16 cellular contexts compared by ENCODE assay signal in genomic region chr11:69893631-69894030, GRCh38.
DNase-seq lines count a peak whose midpoint lies in the region; ATAC-seq, FAIRE-seq and TF ChIP-seq lines count a peak whose summit lies in the region.
"Had no signal": no experiment of that assay in that cellular context is flagged by ENCODE, and none has a peak within 500 bp of the region (broad histone marks: within the 10 kb centered on the region; RNA-seq: fewer than 3 reads in every experiment).

No MANE protein-coding gene starts in this region.

- H3K4me2 ChIP-seq in parathyroid adenoma (ENCODE audit: low read length), result no peak overlapping the region
- H3K4me2 ChIP-seq: A549, GM23338 had no signal

- H3K27ac ChIP-seq in RWPE2 (ENCODE audit: poor library complexity, severe bottlenecking), result no peak overlapping the region
- no peak overlapping the region for H3K27ac ChIP-seq in parathyroid adenoma
- H3K27ac ChIP-seq in upper lobe of right lung, result no peak overlapping the region
- H3K27ac ChIP-seq: A549 had no signal

- H3K9me3 ChIP-seq in RWPE2 (ENCODE audit: severe bottlenecking) (no peaks in the 10 kb centered on the region), parathyroid adenoma (ENCODE audit: control insufficient read depth, low read length) (no peaks in the 10 kb centered on the region), upper lobe of right lung (no peaks in the 10 kb centered on the region)

- intact Hi-C loops in upper lobe of right lung (cut with DNase I), result no loop called here

- no peaks in the 10 kb centered on the region for H3K4me1 ChIP-seq in RWPE2 (ENCODE audit: insufficient read depth, poor library complexity, severe bottlenecking)
- peaks cover 7% of the 10 kb centered on the region for H3K4me1 ChIP-seq in parathyroid adenoma
- H3K4me1 ChIP-seq in upper lobe of right lung, result peaks cover 7% of the 10 kb centered on the region
- H3K4me1 ChIP-seq: A549 had no signal

- H3K27me3 ChIP-seq in RWPE2 (ENCODE audit: insufficient read depth, poor library complexity, severe bottlenecking), result no peaks in the 10 kb centered on the region
- no peaks in the 10 kb centered on the region for H3K27me3 ChIP-seq in parathyroid adenoma (ENCODE audit: control insufficient read depth, insufficient read depth, low read length)
- peaks cover 32% of the 10 kb centered on the region for H3K27me3 ChIP-seq in upper lobe of right lung

- TF ChIP-seq CTCF in RWPE2 (IDR thresholded peaks at IDR 0.05; ENCODE audit: poor library complexity, severe bottlenecking), result no peak
- no peak for TF ChIP-seq CTCF in glutamatergic neuron (IDR thresholded peaks at IDR 0.05; ENCODE audit: partially characterized antibody, unreplicated experiment)
- no peak for TF ChIP-seq CTCF in parathyroid adenoma (IDR thresholded peaks at IDR 0.05)
- no peak for TF ChIP-seq CTCF in upper lobe of right lung (IDR thresholded peaks at IDR 0.05)
- TF ChIP-seq CTCF in D721Med (IDR thresholded peaks at IDR 0.05; ENCODE audit: insufficient read depth, missing control alignments), result no peak

- H3K4me1 Mint-ChIP-seq in glutamatergic neuron (ENCODE audit: low read depth, unreplicated experiment), result peaks cover 36% of the 10 kb centered on the region
- H3K4me1 Mint-ChIP-seq: IgD-negative memory B cell had no signal

- peaks cover 11% of the 10 kb centered on the region for H3K36me3 Mint-ChIP-seq in glutamatergic neuron (ENCODE audit: unreplicated experiment)
- H3K36me3 Mint-ChIP-seq: CD4-positive, CD25-positive, alpha-beta regulatory T cell; IgD-negative memory B cell had no signal

- no peak overlapping the region for H3K9ac ChIP-seq in parathyroid adenoma

- H3K36me3 ChIP-seq in RWPE2 (ENCODE audit: low read depth), result no peaks in the 10 kb centered on the region
- H3K36me3 ChIP-seq in parathyroid adenoma (ENCODE audit: control insufficient read depth, insufficient read depth, low read length), result no peaks in the 10 kb centered on the region
- H3K36me3 ChIP-seq in upper lobe of right lung, result no peaks in the 10 kb centered on the region

- H3K27ac Mint-ChIP-seq in glutamatergic neuron (ENCODE audit: unreplicated experiment), result peak overlapping the region; percentile 98
- H3K27ac Mint-ChIP-seq: CD4-positive, CD25-positive, alpha-beta regulatory T cell; GM23338; IgD-negative memory B cell had no signal

- H3K27me3 Mint-ChIP-seq in glutamatergic neuron (ENCODE audit: unreplicated experiment), result peaks cover 19% of the 10 kb centered on the region

- DNase-seq in RWPE2 (ENCODE audit: low spot score), result peak; percentile 20
- peak; percentile 15 for DNase-seq in glutamatergic neuron
- peak; percentile 21 for DNase-seq in upper lobe of right lung
- no peak for DNase-seq in DMS79 (lab: John Stamatoyannopoulos, UW)
- DNase-seq in NK-92 (lab: John Stamatoyannopoulos, UW; ENCODE audit: unreplicated experiment), result no peak
- DNase-seq in D721Med (ENCODE audit: insufficient read length, low spot score), result no peak
- DNase-seq: CD4-positive, CD25-positive, alpha-beta regulatory T cell; DMS 273 treated with DMSO at 0.1 percent for 48 hours; H7 had no signal

- H3K4me3 ChIP-seq in RWPE2 (ENCODE audit: severe bottlenecking) (no peak overlapping the region), parathyroid adenoma (ENCODE audit: low read depth, low read length) (no peak overlapping the region), upper lobe of right lung (no peak overlapping the region)
- H3K4me3 ChIP-seq: A549, GM12878, GM23338 had no signal

- peak overlapping the region; percentile 25 for H3K4me3 Mint-ChIP-seq in glutamatergic neuron (ENCODE audit: unreplicated experiment)
- H3K4me3 Mint-ChIP-seq: CD4-positive, CD25-positive, alpha-beta regulatory T cell had no signal

- H2AFZ ChIP-seq in parathyroid adenoma, result peak overlapping the region; percentile 33

- peaks cover 14% of the 10 kb centered on the region for H3K9me3 Mint-ChIP-seq in glutamatergic neuron (ENCODE audit: unreplicated experiment)
- H3K9me3 Mint-ChIP-seq: CD4-positive, CD25-positive, alpha-beta regulatory T cell; IgD-negative memory B cell had no signal

- ATAC-seq in RWPE2 (ENCODE audit: low read depth), result no peak
- ATAC-seq in upper lobe of right lung, result no peak
- ATAC-seq in GM21576 (IDR thresholded peaks at IDR 0.05; ENCODE audit: unreplicated experiment), result no peak
- ATAC-seq: GM12878 had no signal

- H3K79me2 ChIP-seq in parathyroid adenoma, result no peaks in the 10 kb centered on the region

- no peak for FAIRE-seq in D721Med (lab: Jason Lieb, UNC)
- FAIRE-seq: A549, GM12878, GM18507 had no signal

Comparison
In these comparisons a context has a peak if more than half of its experiments do, and no peak if none do; other contexts are left out.
1. DNase-seq: peak in RWPE2 (single experiment), glutamatergic neuron (single experiment) and upper lobe of right lung (single experiment); none in DMS79 (single experiment), NK-92 (single experiment) and D721Med (single experiment).